ENCODE assay signal across 8 cellular contexts in the genomic region with DNA sequence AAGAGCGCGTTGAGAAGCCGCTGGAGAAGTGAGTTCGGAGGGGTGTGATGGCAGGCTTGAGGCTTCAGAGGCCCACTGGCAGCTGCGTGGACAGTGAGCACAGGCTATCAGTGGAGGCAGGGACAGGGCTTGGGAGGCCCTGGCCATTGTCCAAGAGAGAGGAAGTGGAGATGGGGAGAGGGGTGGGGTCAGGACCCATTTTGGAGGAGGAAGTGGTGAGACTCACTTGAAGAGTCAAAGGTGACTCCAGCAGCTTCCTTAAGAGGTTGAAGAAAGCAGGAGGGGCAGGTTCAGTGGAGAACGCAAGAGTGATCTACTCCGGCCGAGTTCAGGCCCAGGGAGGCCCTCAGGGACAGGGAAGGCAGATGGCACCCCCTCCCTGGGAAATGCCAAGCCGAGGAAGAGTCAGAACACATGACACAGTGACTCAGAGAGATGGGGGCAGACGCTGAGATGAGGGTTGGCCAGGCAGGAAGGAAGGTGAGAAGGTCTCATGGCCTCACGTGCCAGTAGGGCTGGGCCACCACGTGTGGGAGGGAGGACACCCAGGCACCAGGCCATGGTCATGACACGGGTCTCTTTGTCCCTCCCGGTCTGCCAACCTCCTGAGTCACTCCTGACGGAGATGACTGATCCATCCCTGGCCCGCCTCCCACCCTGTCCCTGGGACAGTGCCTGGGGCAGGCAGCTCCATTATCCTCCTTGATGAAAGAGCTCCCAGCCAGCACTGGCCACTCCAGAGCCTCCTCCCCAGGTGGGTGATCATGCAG. TPM values are rescaled to one million over a fixed set of nuclear protein-coding genes. Genes with fewer than 3 reads are reported as not detected.
DNase-seq lines count a peak whose midpoint lies in the region; ATAC-seq lines count a peak whose summit lies in the region.

No MANE protein-coding gene starts in this region.

- H3K9me3 ChIP-seq in MG63 = no peaks in the 10 kb centered on the region

- peak overlapping the region; percentile 49 for H3K4me3 Mint-ChIP-seq in dendritic cell treated with granulocyte-macrophage colony-stimulating factor and Interleukin-4, amounts not matched to agents 40 ng/mL and 50 ng/mL, for 4 days

- H3K27me3 ChIP-seq in MG63 = 0 out of 2 replicates have a peak, but pooled peaks cover 2% of the 10 kb centered on the region

- no peak for ATAC-seq in GM19467 (IDR thresholded peaks at IDR 0.05; ENCODE audit: unreplicated experiment)
- ATAC-seq in GM21723 (IDR thresholded peaks at IDR 0.05; ENCODE audit: unreplicated experiment) = no peak

- H3K27me3 Mint-ChIP-seq in dendritic cell treated with granulocyte-macrophage colony-stimulating factor and Interleukin-4, amounts not matched to agents 40 ng/mL and 50 ng/mL, for 4 days = peaks cover 2% of the 10 kb centered on the region

- H3K27ac Mint-ChIP-seq in dendritic cell treated with granulocyte-macrophage colony-stimulating factor and Interleukin-4, amounts not matched to agents 40 ng/mL and 50 ng/mL, for 4 days = peak overlapping the region; percentile 91

- DNase-seq in C1 segment of cervical spinal cord (lab: John Stamatoyannopoulos, UW) = peak in 11 of 14 donors; percentile 42 to 97 (median 67)
- peak; percentile 94 for DNase-seq in MG63
- peak; percentile 74 for DNase-seq in myocyte (ENCODE audit: low read depth)
- no peak for DNase-seq in activated CD8-positive, alpha-beta memory T cell treated with anti-CD3 and anti-CD28 coated beads for 24 hours
- no peak for DNase-seq in NCI-H774 (lab: John Stamatoyannopoulos, UW)

- peaks cover 67% of the 10 kb centered on the region for H3K4me1 Mint-ChIP-seq in dendritic cell treated with granulocyte-macrophage colony-stimulating factor and Interleukin-4, amounts not matched to agents 40 ng/mL and 50 ng/mL, for 4 days (ENCODE audit: low read depth)

- H3K36me3 ChIP-seq in MG63 = no peaks in the 10 kb centered on the region

- intact Hi-C loops in dendritic cell treated with granulocyte-macrophage colony-stimulating factor and Interleukin-4, amounts not matched to agents 40 ng/mL and 50 ng/mL, for 4 days (cut with micrococcal nuclease) = loop anchor here (5.0 kb wide), 1 partner anchor 37 kb away; the partner anchor contains the start of gene HAMP

- H3K4me3 ChIP-seq in MG63 = no peak overlapping the region

- H3K9me3 Mint-ChIP-seq in dendritic cell treated with granulocyte-macrophage colony-stimulating factor and Interleukin-4, amounts not matched to agents 40 ng/mL and 50 ng/mL, for 4 days = peaks cover 8% of the 10 kb centered on the region

- H3K36me3 Mint-ChIP-seq in dendritic cell treated with granulocyte-macrophage colony-stimulating factor and Interleukin-4, amounts not matched to agents 40 ng/mL and 50 ng/mL, for 4 days (ENCODE audit: low read depth) = no peaks in the 10 kb centered on the region

RNA-seq across cellular contexts. Expression of gene CD22, which starts 10.1 kb away (rescaled TPM):
- not detected in 2 replicates for total RNA-seq in MG63 (2014; rRNA removed; shearing (Covaris generic); ENCODE audit: low replicate concordance)
- 0.05 TPM in 1 of 2 replicates, not detected in the other for total RNA-seq in myocyte
- polyA plus RNA-seq in myocyte (2012) = not detected

RNA-seq across cellular contexts. Expression of gene MAG, which starts 26.9 kb away (rescaled TPM):
- not detected in 2 replicates for total RNA-seq in MG63 (2014; rRNA removed; shearing (Covaris generic); ENCODE audit: low replicate concordance)
- total RNA-seq in myocyte = not detected in 2 replicates
- polyA plus RNA-seq in myocyte (2012) = not detected

RNA-seq across cellular contexts. Expression of gene FFAR1, which starts 28.8 kb away (rescaled TPM):
- not detected in 2 replicates for total RNA-seq in MG63 (2014; rRNA removed; shearing (Covaris generic); ENCODE audit: low replicate concordance)
- total RNA-seq in myocyte = not detected in 2 replicates
- not detected for polyA plus RNA-seq in myocyte (2012)

RNA-seq across cellular contexts. Expression of gene HAMP, which starts 36.5 kb away (rescaled TPM):
- not detected in 2 replicates for total RNA-seq in MG63 (2014; rRNA removed; shearing (Covaris generic); ENCODE audit: low replicate concordance)
- not detected in 2 replicates for total RNA-seq in myocyte
- polyA plus RNA-seq in myocyte (2012) = not detected

RNA-seq across cellular contexts. Expression of gene FFAR3, which starts 39.4 kb away (rescaled TPM):
- not detected in 2 replicates for total RNA-seq in MG63 (2014; rRNA removed; shearing (Covaris generic); ENCODE audit: low replicate concordance)
- total RNA-seq in myocyte = not detected in 2 replicates
- not detected for polyA plus RNA-seq in myocyte (2012)

Comparison
In these comparisons a context has a peak if more than half of its experiments do, and no peak if none do; other contexts are left out.
1. DNase-seq: peak in C1 segment of cervical spinal cord (11 of 14), MG63 (single experiment) and myocyte (single experiment); none in activated CD8-positive, alpha-beta memory T cell treated with anti-CD3 and anti-CD28 coated beads for 24 hours (single experiment) and NCI-H774 (single experiment).